In the genomic region with DNA sequence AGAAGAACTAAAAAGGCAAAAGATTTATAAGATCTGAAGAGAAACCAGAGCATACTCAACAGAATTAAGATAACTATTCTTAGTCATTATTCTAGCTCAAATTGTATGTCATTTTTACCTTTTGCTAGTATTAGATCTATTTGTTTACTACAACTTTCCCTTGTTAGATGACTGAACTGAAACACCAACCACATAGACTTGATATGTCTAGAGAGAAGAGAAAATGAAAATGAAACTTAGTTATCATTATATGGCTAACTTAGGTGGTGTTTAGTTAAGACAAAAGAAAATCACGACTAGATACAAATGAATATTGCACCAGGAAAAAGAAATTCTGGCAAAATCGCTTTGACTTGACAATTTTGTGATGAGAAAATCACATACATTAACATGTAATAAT, we compare ENCODE assay signal across 25 cellular contexts.
DNase-seq lines count a peak whose midpoint lies in the region; ATAC-seq and TF ChIP-seq lines count a peak whose summit lies in the region.
"Had no signal": no experiment of that assay in that cellular context is flagged by ENCODE, and none has a peak within 500 bp of the region (broad histone marks: within the 10 kb centered on the region; RNA-seq: fewer than 3 reads in every experiment).

No MANE protein-coding gene starts in this region.

- no peaks in the 10 kb centered on the region for H3K27me3 ChIP-seq in OCI-LY3 (ENCODE audit: low read depth, low read length)
- H3K27me3 ChIP-seq in spleen (replicated peaks in 1 of 7), result no peaks in the 10 kb centered on the region
- H3K27me3 ChIP-seq: colonic mucosa had no signal

- H3K9ac ChIP-seq in OCI-LY3 (ENCODE audit: low read length), result no peak overlapping the region
- H3K9ac ChIP-seq: parathyroid adenoma had no signal

- no peak overlapping the region for H3K4me3 Mint-ChIP-seq in activated naive CD8-positive, alpha-beta T cell treated with anti-CD3 and anti-CD28 coated beads for 36 hours
- H3K4me3 Mint-ChIP-seq: activated T-cell treated with anti-CD3 and anti-CD28 coated beads, Interleukin-2, amount 50 U/mL, for 4 hours; CD14-positive monocyte; neural crest cell; T-helper 2 cell treated with Interferon-gamma antibody and Interleukin-4, amounts not matched to agents 5 μg/mL and 100 μg/mL, for 36 hours had no signal

- H3K9me3 ChIP-seq in OCI-LY3 (ENCODE audit: insufficient read depth, low read length) (0 out of 2 replicates have a peak, but pooled peaks cover 6% of the 10 kb centered on the region), spleen (peaks cover 0 to 18% (median 3%) of the 10 kb centered on the region in 8 donors)
- H3K9me3 ChIP-seq: colonic mucosa had no signal

- H3K4me1 ChIP-seq in OCI-LY3 (ENCODE audit: low read length) (peaks cover 4% of the 10 kb centered on the region; the same call in 1 of the 2 replicates), spleen (no peaks in the 10 kb centered on the region)
- H3K4me1 ChIP-seq: colonic mucosa, parathyroid adenoma had no signal

- H3K27ac ChIP-seq in OCI-LY3 (ENCODE audit: low read length) (no peak overlapping the region), spleen (no peak overlapping the region)
- H3K27ac ChIP-seq: colonic mucosa, parathyroid adenoma, VCaP had no signal

- H3K79me2 ChIP-seq in OCI-LY3 (ENCODE audit: low read length), result no peaks in the 10 kb centered on the region
- H3K79me2 ChIP-seq: parathyroid adenoma had no signal

- H3K4me2 ChIP-seq in OCI-LY3 (ENCODE audit: low read length), result peak overlapping the region; percentile 13; the same call in 1 of the 2 replicates

- ATAC-seq in GM18858 (IDR thresholded peaks at IDR 0.05; ENCODE audit: unreplicated experiment) (peak; percentile 90), GM21423 (IDR thresholded peaks at IDR 0.05; ENCODE audit: unreplicated experiment) (peak; percentile 63), HG03175 (IDR thresholded peaks at IDR 0.05; ENCODE audit: unreplicated experiment) (peak; percentile 64), HG02840 (IDR thresholded peaks at IDR 0.05; ENCODE audit: low FRiP score, unreplicated experiment) (no peak)
- ATAC-seq: activated T-cell treated with anti-CD3 and anti-CD28 coated beads, Interleukin-2, amount 50 U/mL, for 4 hours; esophagus mucosa; left cardiac atrium; right cardiac atrium had no signal

- H3K36me3 ChIP-seq in OCI-LY3 (replicated peaks; ENCODE audit: low read depth, low read length) (no peaks in the 10 kb centered on the region), spleen (no peaks in the 10 kb centered on the region)
- H3K36me3 ChIP-seq: colonic mucosa had no signal

- intact Hi-C loops in spleen (cut with DNase I; ENCODE audit: low total_unique reads), result no loop called here

- no peaks in the 10 kb centered on the region for H3K36me3 Mint-ChIP-seq in activated naive CD8-positive, alpha-beta T cell treated with anti-CD3 and anti-CD28 coated beads for 36 hours
- H3K36me3 Mint-ChIP-seq: CD14-positive monocyte had no signal

- TF ChIP-seq CTCF in OCI-LY3 (IDR thresholded peaks at IDR 0.05; ENCODE audit: low read depth, low read length) (no peak), spleen (IDR thresholded peaks at IDR 0.05 in 8 of 11, conservative IDR thresholded peaks at IDR 0.05 in 3 of 11) (no peak)

- no peak overlapping the region for H3K27ac Mint-ChIP-seq in activated naive CD8-positive, alpha-beta T cell treated with anti-CD3 and anti-CD28 coated beads for 36 hours
- H3K27ac Mint-ChIP-seq: CD14-positive monocyte; T-helper 2 cell treated with Interferon-gamma antibody and Interleukin-4, amounts not matched to agents 5 μg/mL and 100 μg/mL, for 36 hours had no signal

- peaks cover 4% of the 10 kb centered on the region for H3K9me3 Mint-ChIP-seq in activated naive CD8-positive, alpha-beta T cell treated with anti-CD3 and anti-CD28 coated beads for 36 hours

- no peaks in the 10 kb centered on the region for H3K4me1 Mint-ChIP-seq in activated naive CD8-positive, alpha-beta T cell treated with anti-CD3 and anti-CD28 coated beads for 36 hours
- H3K4me1 Mint-ChIP-seq: CD14-positive monocyte, neural crest cell had no signal

- no peaks in the 10 kb centered on the region for H4K20me1 ChIP-seq in OCI-LY3 (ENCODE audit: insufficient read depth, low read length)

- no peak overlapping the region for H2AFZ ChIP-seq in OCI-LY3 (ENCODE audit: low read depth, low read length)
- H2AFZ ChIP-seq: parathyroid adenoma had no signal

- no peak for DNase-seq in cerebellar nuclear complex (lab: John Stamatoyannopoulos, UW)
- no peak for DNase-seq in activated naive CD8-positive, alpha-beta T cell treated with anti-CD3 and anti-CD28 coated beads for 36 hours
- no peak for DNase-seq in spleen
- DNase-seq: activated CD4-positive, alpha-beta T cell treated with anti-CD3 and anti-CD28 coated beads for 48 hours; activated naive CD4-positive, alpha-beta T cell; activated T-cell treated with anti-CD3 and anti-CD28 coated beads, Interleukin-2, amount 50 U/mL, for 4 hours; colonic mucosa; foreskin melanocyte; left cardiac atrium; mammary epithelial cell; NCI-H1092 treated with DMSO at 0.1 percent for 48 hours; NCI-H187 treated with DMSO at 0.1 percent for 48 hours; right cardiac atrium; stimulated activated naive CD4-positive, alpha-beta T cell treated with Interleukin-2 at 50 U/mL for 16 hours had no signal

- no peaks in the 10 kb centered on the region for H3K27me3 Mint-ChIP-seq in activated naive CD8-positive, alpha-beta T cell treated with anti-CD3 and anti-CD28 coated beads for 36 hours

- no peak for TF ChIP-seq POLR2A in spleen (IDR thresholded peaks at IDR 0.05)

- WGBS in spleen, 5 donors, result 60 to 89% (median 79%) methylated on average over 2 of the region's 2 CpGs

- H3K4me3 ChIP-seq in OCI-LY3 (ENCODE audit: low read length) (no peak overlapping the region), spleen (no peak overlapping the region)
- H3K4me3 ChIP-seq: colonic mucosa had no signal
